In genomic region chr11:128297111-128297651, GRCh38 we compare ENCODE assay signal across 8 cellular contexts.
DNase-seq lines count a peak whose midpoint lies in the region; ATAC-seq and TF ChIP-seq lines count a peak whose summit lies in the region.

No MANE protein-coding gene starts in this region.

- H3K4me1 Mint-ChIP-seq in activated CD8-positive, alpha-beta T cell treated with anti-CD3 and anti-CD28 coated beads for 36 hours (ENCODE audit: low read depth): peaks cover 91% of the 10 kb centered on the region
- peaks cover 66% of the 10 kb centered on the region for H3K4me1 Mint-ChIP-seq in nephron

- peaks cover 57% of the 10 kb centered on the region for H3K36me3 Mint-ChIP-seq in activated CD8-positive, alpha-beta T cell treated with anti-CD3 and anti-CD28 coated beads for 36 hours (ENCODE audit: low read depth)
- no peaks in the 10 kb centered on the region for H3K36me3 Mint-ChIP-seq in nephron (ENCODE audit: low read depth)

- TF ChIP-seq CTCF in activated CD8-positive, alpha-beta T cell treated with anti-CD3 and anti-CD28 coated beads for 36 hours (IDR thresholded peaks at IDR 0.05): no peak
- TF ChIP-seq CTCF in nephron (IDR thresholded peaks at IDR 0.05; ENCODE audit: unreplicated experiment in 3 of 3): no peak

- peak; percentile 11 for ATAC-seq in activated CD8-positive, alpha-beta T cell treated with anti-CD3 and anti-CD28 coated beads for 36 hours

- DNase-seq in NCI-H2107 treated with DMSO at 0.1 percent for 48 hours (lab: John Stamatoyannopoulos, UW; ENCODE audit: unreplicated experiment) (peak; percentile 20), NCI-H2107 (lab: John Stamatoyannopoulos, UW) (no peak), NCI-H1105 (lab: John Stamatoyannopoulos, UW) (peak; percentile 64), SIG-M5 (lab: John Stamatoyannopoulos, UW) (no peak), hypothalamus (lab: John Stamatoyannopoulos, UW) (no peak)
- DNase-seq in activated CD8-positive, alpha-beta T cell treated with anti-CD3 and anti-CD28 coated beads for 36 hours: peak; percentile 39
- DNase-seq in stimulated activated CD4-positive, alpha-beta T cell treated with anti-CD3 and anti-CD28 coated beads, Interleukin-4, amount 100 ng/mL, for 4 hours: no peak

- no peaks in the 10 kb centered on the region for H3K27me3 Mint-ChIP-seq in activated CD8-positive, alpha-beta T cell treated with anti-CD3 and anti-CD28 coated beads for 36 hours
- peaks cover 10% of the 10 kb centered on the region for H3K27me3 Mint-ChIP-seq in nephron (ENCODE audit: low read depth)

- no peak overlapping the region for H3K4me3 Mint-ChIP-seq in activated CD8-positive, alpha-beta T cell treated with anti-CD3 and anti-CD28 coated beads for 36 hours
- no peak overlapping the region for H3K4me3 Mint-ChIP-seq in nephron

- CTCF ChIA-PET in activated CD8-positive, alpha-beta T cell treated with anti-CD3 and anti-CD28 coated beads for 36 hours (lab: Charles Lee): interaction anchor here (1.1 to 2.0 kb wide), 5 partner anchors 27 to 196 kb away, joined by 3 to 8 read pairs (median 3); no protein-coding TSS in a partner anchor

- peaks cover 29% of the 10 kb centered on the region for H3K9me3 Mint-ChIP-seq in activated CD8-positive, alpha-beta T cell treated with anti-CD3 and anti-CD28 coated beads for 36 hours
- peaks cover 2% of the 10 kb centered on the region for H3K9me3 Mint-ChIP-seq in nephron

- intact Hi-C loops in activated CD8-positive, alpha-beta T cell treated with anti-CD3 and anti-CD28 coated beads for 36 hours (cut with micrococcal nuclease): loop anchor here (10.0 kb wide), 2 partner anchors 48 to 208 kb away; no protein-coding TSS in a partner anchor

- peak overlapping the region; percentile 96 for H3K27ac Mint-ChIP-seq in activated CD8-positive, alpha-beta T cell treated with anti-CD3 and anti-CD28 coated beads for 36 hours
- peak overlapping the region; percentile 54 to 85 (median 57) for H3K27ac Mint-ChIP-seq in nephron

- POLR2A ChIA-PET in activated CD8-positive, alpha-beta T cell treated with anti-CD3 and anti-CD28 coated beads for 36 hours (lab: Charles Lee): interaction anchor here (1.0 to 3.2 kb wide), 8 partner anchors 12 to 210 kb away, joined by 3 to 16 read pairs (median 4); no protein-coding TSS in a partner anchor

Comparison
In these comparisons a context has a peak if more than half of its experiments do, and no peak if none do; other contexts are left out.
1. DNase-seq: peak in NCI-H2107 treated with DMSO at 0.1 percent for 48 hours (single experiment), NCI-H1105 (single experiment) and activated CD8-positive, alpha-beta T cell treated with anti-CD3 and anti-CD28 coated beads for 36 hours (single experiment); none in NCI-H2107 (single experiment), SIG-M5 (single experiment), hypothalamus (0 of 51) and stimulated activated CD4-positive, alpha-beta T cell treated with anti-CD3 and anti-CD28 coated beads, Interleukin-4, amount 100 ng/mL, for 4 hours (0 of 2).